8 cellular contexts compared by ENCODE assay signal in genomic region chr19:18919086-18919894, GRCh38. TPM values are rescaled to one million over a fixed set of nuclear protein-coding genes. Genes with fewer than 3 reads are reported as not detected.
A peak's percentile ranks its signal among the peaks of the same experiment; 100 is the strongest.
DNase-seq lines count a peak whose midpoint lies in the region; ATAC-seq, FAIRE-seq and TF ChIP-seq lines count a peak whose summit lies in the region.

TSS of gene COPE (minus strand) at chr19:18919387. CDS start at chr19:18919348, 39 bp downstream.
A gene with protein sequence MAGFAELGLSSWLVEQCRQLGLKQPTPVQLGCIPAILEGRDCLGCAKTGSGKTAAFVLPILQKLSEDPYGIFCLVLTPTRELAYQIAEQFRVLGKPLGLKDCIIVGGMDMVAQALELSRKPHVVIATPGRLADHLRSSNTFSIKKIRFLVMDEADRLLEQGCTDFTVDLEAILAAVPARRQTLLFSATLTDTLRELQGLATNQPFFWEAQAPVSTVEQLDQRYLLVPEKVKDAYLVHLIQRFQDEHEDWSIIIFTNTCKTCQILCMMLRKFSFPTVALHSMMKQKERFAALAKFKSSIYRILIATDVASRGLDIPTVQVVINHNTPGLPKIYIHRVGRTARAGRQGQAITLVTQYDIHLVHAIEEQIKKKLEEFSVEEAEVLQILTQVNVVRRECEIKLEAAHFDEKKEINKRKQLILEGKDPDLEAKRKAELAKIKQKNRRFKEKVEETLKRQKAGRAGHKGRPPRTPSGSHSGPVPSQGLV (plus strand): TSS chr19:18919715. CDS start chr19:18919742, 27 bp downstream.

- no peak within 1 kb of the TSS; the same call in 2 of the 3 replicates for H2BK15ac ChIP-seq in IMR-90 (ENCODE audit: low read depth, low read length)

- H3K4me3 ChIP-seq in IMR-90 (ENCODE audit: insufficient read depth, low read depth, low read length) = peak within 1 kb of the TSS; percentile 72

- no peaks in the 10 kb centered on the region for H3K27me3 ChIP-seq in IMR-90 (ENCODE audit: control insufficient read depth, insufficient read depth, low read length)

- peak within 1 kb of the TSS; percentile 83 for H3K9ac ChIP-seq in IMR-90 (ENCODE audit: low read depth, low read length)

- no TSS peak for BruUV-seq in IMR-90 (replicated peaks; lab: Mats Ljungman, UMichigan)

- no peak for TF ChIP-seq CTCF in D721Med (IDR thresholded peaks at IDR 0.05; ENCODE audit: insufficient read depth, missing control alignments)
- TF ChIP-seq CTCF in IMR-90 (conservative IDR thresholded peaks at IDR 0.05; ENCODE audit: low read depth, low read length) = no peak

- H2AFZ ChIP-seq in IMR-90 (replicated peaks; ENCODE audit: low read length, poor library complexity) = peak within 1 kb of the TSS; percentile 97

- dilution Hi-C loops in IMR-90 (cut with HindIII; ENCODE audit: low sequenced_read_pairs, unreplicated experiment) = no loop called here

- H4K8ac ChIP-seq in IMR-90 (ENCODE audit: low read depth in 2 of 2, low read length in 2 of 2) = peak within 1 kb of the TSS; percentile 73 to 94

- H3K23ac ChIP-seq in IMR-90 (ENCODE audit: low read depth, low read length) = peak within 1 kb of the TSS; percentile 91

- CTCF ChIA-PET in IMR-90 (lab: Yijun Ruan, JAX) = interaction anchor here (0.6 kb wide), 3 partner anchors 16 to 462 kb away, joined by 3 to 4 read pairs (median 4); no protein-coding TSS in a partner anchor

- H3K4me2 ChIP-seq in IMR-90 (ENCODE audit: low read depth, low read length) = peak within 1 kb of the TSS; percentile 84

- H3K36me3 ChIP-seq in IMR-90 (ENCODE audit: control insufficient read depth, insufficient read depth, low read length) = peaks cover 30% of the 10 kb centered on the region

- POLR2A ChIA-PET in IMR-90 (lab: Charles Lee; ENCODE audit: unreplicated experiment) = interaction anchor here (1.0 kb wide), 1 partner anchor 21 kb away, joined by 3 read pairs; no protein-coding TSS in a partner anchor

- peak; percentile 96 for TF ChIP-seq POLR2A in IMR-90 (IDR thresholded peaks at IDR 0.05; ENCODE audit: low read depth, low read length)

- TF ChIP-seq RAD21 in IMR-90 (IDR thresholded peaks at IDR 0.05; ENCODE audit: low read length) = no peak

- peak within 1 kb of the TSS; percentile 92 for H3K4ac ChIP-seq in IMR-90 (ENCODE audit: low read depth, low read length)

- peak within 1 kb of the TSS; percentile 94 for H2AK5ac ChIP-seq in IMR-90 (ENCODE audit: low read depth, low read length)

- DNase-seq in D721Med (ENCODE audit: insufficient read length, low spot score) (peak; percentile 98), IMR-90 (peak; percentile 100), OCI-M1 (lab: John Stamatoyannopoulos, UW) (peak; percentile 99), activated T-cell treated with anti-CD3 and anti-CD28 coated beads for 24 hours (ENCODE audit: low read depth) (peak; percentile 96), epidermal melanocyte (ENCODE audit: insufficient read length, low spot score) (peak; percentile 100), middle frontal gyrus (ENCODE audit: extremely low spot score, low spot score) (peak; percentile 99)
- peak; percentile 90 to 97 for DNase-seq in stimulated activated CD8-positive, alpha-beta memory T cell treated with anti-CD3 and anti-CD28 coated beads, Interleukin-2, amount 100 ng/mL, for 48 hours (ENCODE audit: low read depth in 2 of 2)

- ATAC-seq in GM21526 (IDR thresholded peaks at IDR 0.05; ENCODE audit: low FRiP score, unreplicated experiment) = peak; percentile 84
- peak; percentile 98 for ATAC-seq in IMR-90 (ENCODE audit: low read depth)

- H4K20me1 ChIP-seq in IMR-90 (ENCODE audit: insufficient read depth, low read length) = peaks cover 26% of the 10 kb centered on the region

- H2AK9ac ChIP-seq in IMR-90 (replicated peaks; ENCODE audit: low read depth, low read length, poor library complexity) = peak within 1 kb of the TSS; percentile 96

- peak within 1 kb of the TSS; percentile 92 for H3K14ac ChIP-seq in IMR-90 (replicated peaks; ENCODE audit: low read depth, low read length)

- peaks cover 5% of the 10 kb centered on the region for H3K4me1 ChIP-seq in IMR-90 (ENCODE audit: control insufficient read depth, insufficient read depth, low read length)

- no peaks in the 10 kb centered on the region for H3K9me3 ChIP-seq in IMR-90 (ENCODE audit: control insufficient read depth, insufficient read depth, low read length)

- H2BK20ac ChIP-seq in IMR-90 (ENCODE audit: low read depth, low read length) = no peak within 1 kb of the TSS

- H3K9me1 ChIP-seq in IMR-90 (ENCODE audit: insufficient read depth, low read length) = peaks cover 7% of the 10 kb centered on the region

- H4K5ac ChIP-seq in IMR-90 (ENCODE audit: low read depth, low read length) = peak within 1 kb of the TSS; percentile 65

- peaks cover 29 to 58% of the 10 kb centered on the region in 2 experiments for H3K79me1 ChIP-seq in IMR-90 (ENCODE audit: low read depth in 1 of 2, low read length in 2 of 2)

- no peak within 1 kb of the TSS; the same call in 1 of the 2 replicates for H3K18ac ChIP-seq in IMR-90 (ENCODE audit: low read depth, low read length)

- H4K91ac ChIP-seq in IMR-90 (ENCODE audit: insufficient read depth, low read depth, low read length) = peak within 1 kb of the TSS; percentile 79

- 0% methylated on average over 30 of the region's 71 CpGs; no CpG with 5 or more reads in 1 of the 2 experiments for WGBS in IMR-90 (ENCODE audit: extremely low coverage in 2 of 2, insufficient read length in 1 of 2), 2 experiments

- in situ Hi-C loops in IMR-90 (cut with MboI; ENCODE audit: low sequenced_read_pairs) = no loop called here

- intact Hi-C loops in IMR-90 (cut with micrococcal nuclease) = loop anchor here (2.0 to 5.0 kb wide), 2 partner anchors 68 to 332 kb away; partner anchors contain the start of gene REX1BD

- peak within 1 kb of the TSS; percentile 91 for H3K56ac ChIP-seq in IMR-90 (ENCODE audit: extremely low read depth, insufficient read depth, low read length)

- H2BK5ac ChIP-seq in IMR-90 (ENCODE audit: low read depth, low read length, poor library complexity, severe bottlenecking) = peak within 1 kb of the TSS; percentile 79

- H3K27ac ChIP-seq in IMR-90 (ENCODE audit: insufficient read depth, low read length) = peak within 1 kb of the TSS; percentile 83

- H2BK120ac ChIP-seq in IMR-90 (ENCODE audit: low read depth, low read length) = no peak within 1 kb of the TSS

- FAIRE-seq in D721Med (lab: Jason Lieb, UNC) = peak; percentile 76

TF ChIP-seq in IMR-90, 13 proteins besides CTCF, POLR2A, EP300 and RAD21:
- TF ChIP-seq NFE2L2 (IDR thresholded peaks at IDR 0.05; ENCODE audit: low read depth, low read length) (peak; percentile 14; the same call in 1 of the 2 replicates), SMC3 (IDR thresholded peaks at IDR 0.05; ENCODE audit: low read depth, low read length) (no peak), RCOR1 (IDR thresholded peaks at IDR 0.05; ENCODE audit: insufficient replicate concordance, low read length) (no peak), CHD1 (IDR thresholded peaks at IDR 0.05; ENCODE audit: low read depth, low read length) (0 out of 2 replicates have a peak, but pooled peaks have one; percentile 86), MAZ (IDR thresholded peaks at IDR 0.05; ENCODE audit: borderline replicate concordance, low read depth, low read length) (peak; percentile 42; the same call in 1 of the 2 replicates), BHLHE40 (IDR thresholded peaks at IDR 0.05; ENCODE audit: low read depth, low read length) (no peak; the same call in 1 of the 2 replicates), FOS (IDR thresholded peaks at IDR 0.05; ENCODE audit: low read depth, low read length) (peak; percentile 55; the same call in 1 of the 2 replicates), RFX5 (IDR thresholded peaks at IDR 0.05; ENCODE audit: low read depth, low read length) (no peak), CEBPB (IDR thresholded peaks at IDR 0.05; ENCODE audit: low read depth, low read length) (no peak), MAFK (IDR thresholded peaks at IDR 0.05; ENCODE audit: low read depth, low read length) (peak; percentile 21; the same call in 1 of the 2 replicates), MXI1 (IDR thresholded peaks at IDR 0.05; ENCODE audit: borderline replicate concordance, low read depth, low read length) (peak; percentile 99), ELK1 (IDR thresholded peaks at IDR 0.05; ENCODE audit: borderline replicate concordance, low read depth, low read length) (no peak)
- TF ChIP-seq, protein P1, sequence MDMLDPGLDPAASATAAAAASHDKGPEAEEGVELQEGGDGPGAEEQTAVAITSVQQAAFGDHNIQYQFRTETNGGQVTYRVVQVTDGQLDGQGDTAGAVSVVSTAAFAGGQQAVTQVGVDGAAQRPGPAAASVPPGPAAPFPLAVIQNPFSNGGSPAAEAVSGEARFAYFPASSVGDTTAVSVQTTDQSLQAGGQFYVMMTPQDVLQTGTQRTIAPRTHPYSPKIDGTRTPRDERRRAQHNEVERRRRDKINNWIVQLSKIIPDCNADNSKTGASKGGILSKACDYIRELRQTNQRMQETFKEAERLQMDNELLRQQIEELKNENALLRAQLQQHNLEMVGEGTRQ (IDR thresholded peaks at IDR 0.05; ENCODE audit: low read depth, low read length) = peak; percentile 53

RNA-seq across cellular contexts. Expression of gene COPE, which starts in this region (rescaled TPM):
- 310 and 347 TPM in 2 replicates for total RNA-seq in IMR-90 (2012; rRNA removed)
- polyA plus RNA-seq in IMR-90 (2012; rRNA removed) = 461 and 500 TPM in 2 replicates
- 350 and 779 TPM in 2 replicates for polyA plus RNA-seq in IMR-90 (2012; cell fraction: cytosol; rRNA removed)
- polyA plus RNA-seq in IMR-90 (2012; cell fraction: nucleus; rRNA removed; ENCODE audit: low replicate concordance) = 196 and 505 TPM in 2 replicates

RNA-seq across cellular contexts. Expression of the second gene that starts in this region (rescaled TPM):
- total RNA-seq in IMR-90 (2012; rRNA removed) = 50.9 and 55.8 TPM in 2 replicates
- 52.1 and 61.9 TPM in 2 replicates for polyA plus RNA-seq in IMR-90 (2012; rRNA removed)
- 52.5 and 65.2 TPM in 2 replicates for polyA plus RNA-seq in IMR-90 (2012; cell fraction: cytosol; rRNA removed)
- polyA plus RNA-seq in IMR-90 (2012; cell fraction: nucleus; rRNA removed; ENCODE audit: low replicate concordance) = 50.7 and 114 TPM in 2 replicates

Comparison
In these comparisons a context has a peak if more than half of its experiments do, and no peak if none do; other contexts are left out.
1. Peak in every context shown above with its lines: DNase-seq, ATAC-seq, H3K4me3 ChIP-seq and H3K27ac ChIP-seq.